ENCODE assay signal across 29 cellular contexts in the genomic region with DNA sequence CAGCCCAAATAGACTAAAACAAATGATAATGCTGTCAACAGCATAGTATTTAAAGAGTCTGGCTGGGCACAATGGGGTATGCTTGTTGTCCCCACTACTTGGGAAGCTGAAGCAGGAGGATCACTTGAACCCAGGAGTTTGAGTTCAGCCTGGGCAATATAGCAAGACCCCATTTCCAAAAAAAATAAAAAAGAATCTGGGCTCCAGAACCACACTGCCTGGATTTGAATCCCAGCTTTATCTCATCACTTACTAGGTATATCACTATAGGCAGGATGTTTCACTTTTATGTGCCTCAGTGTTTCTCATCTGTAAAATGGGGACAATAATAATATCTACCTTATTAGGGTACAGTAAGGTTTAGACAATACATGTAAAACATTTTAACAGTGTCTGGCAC. TPM values are rescaled to one million over a fixed set of nuclear protein-coding genes. Genes with fewer than 3 reads are reported as not detected.
"Had no signal": no experiment of that assay in that cellular context is flagged by ENCODE, and none has a peak within 500 bp of the region (broad histone marks: within the 10 kb centered on the region; RNA-seq: fewer than 3 reads in every experiment).

No MANE protein-coding gene starts in this region.

- H3K27ac ChIP-seq: neutrophil, pancreas, prostate gland, skin epidermis, spleen, stomach, thoracic aorta, thyroid gland, tibial nerve, upper lobe of left lung, vagina had no signal

- H3K36me3 ChIP-seq: neutrophil, pancreas, prostate gland, spleen, stomach, thoracic aorta, thyroid gland, tibial nerve, upper lobe of left lung, vagina had no signal

- H3K4me3 Mint-ChIP-seq: naive thymus-derived CD8-positive, alpha-beta T cell; natural killer cell treated with Interleukin-12 subunit alpha and Interleukin-12 subunit beta and Interleukin-15 and Interleukin-18, amount 100 ng/mL, for 72 hours; nephron progenitor cell; neural crest cell; stimulated activated effector memory CD8-positive, alpha-beta T cell treated with anti-CD3 and anti-CD28 coated beads, Interleukin-12 subunit alpha, Interleukin-12 subunit beta, amount 100 ng/mL, for 72 hours; stimulated activated naive B cell treated with anti-CD40 and anti-IgM and Interleukin-4, amounts not matched to agents 10 μg/mL and 1 μg/mL and 100 μg/mL, for 72 hours; stimulated activated naive CD8-positive, alpha-beta T cell treated with anti-CD3 and anti-CD28 coated beads, Interleukin-15, Interleukin-2, amounts not matched to agents 100 ng/mL and 50 ng/mL, for 24 hours had no signal

- H3K9me3 Mint-ChIP-seq: naive thymus-derived CD8-positive, alpha-beta T cell; natural killer cell treated with Interleukin-12 subunit alpha and Interleukin-12 subunit beta and Interleukin-15 and Interleukin-18, amount 100 ng/mL, for 72 hours; nephron progenitor cell; neural crest cell; stimulated activated effector memory CD8-positive, alpha-beta T cell treated with anti-CD3 and anti-CD28 coated beads, Interleukin-12 subunit alpha, Interleukin-12 subunit beta, amount 100 ng/mL, for 72 hours; stimulated activated naive B cell treated with anti-CD40 and anti-IgM and Interleukin-4, amounts not matched to agents 10 μg/mL and 1 μg/mL and 100 μg/mL, for 72 hours; stimulated activated naive CD8-positive, alpha-beta T cell treated with anti-CD3 and anti-CD28 coated beads, Interleukin-15, Interleukin-2, amounts not matched to agents 100 ng/mL and 50 ng/mL, for 24 hours had no signal

- H3K4me2 ChIP-seq: smooth muscle cell had no signal

- H3K4me3 ChIP-seq: pancreas, prostate gland, skin epidermis, smooth muscle cell, spleen, stomach, thoracic aorta, thyroid gland, tibial nerve, upper lobe of left lung, vagina had no signal

- FAIRE-seq: pancreas, urothelium cell line had no signal

- H3K36me3 Mint-ChIP-seq: naive thymus-derived CD8-positive, alpha-beta T cell; natural killer cell treated with Interleukin-12 subunit alpha and Interleukin-12 subunit beta and Interleukin-15 and Interleukin-18, amount 100 ng/mL, for 72 hours had no signal

- H3K27me3 Mint-ChIP-seq: naive thymus-derived CD8-positive, alpha-beta T cell; natural killer cell treated with Interleukin-12 subunit alpha and Interleukin-12 subunit beta and Interleukin-15 and Interleukin-18, amount 100 ng/mL, for 72 hours; stimulated activated naive B cell treated with anti-CD40 and anti-IgM and Interleukin-4, amounts not matched to agents 10 μg/mL and 1 μg/mL and 100 μg/mL, for 72 hours; stimulated activated naive CD8-positive, alpha-beta T cell treated with anti-CD3 and anti-CD28 coated beads, Interleukin-15, Interleukin-2, amounts not matched to agents 100 ng/mL and 50 ng/mL, for 24 hours had no signal

- H3K9me3 ChIP-seq: neutrophil, pancreas, prostate gland, spleen, stomach, thoracic aorta, thyroid gland, tibial nerve, upper lobe of left lung, vagina had no signal

- DNase-seq: naive thymus-derived CD8-positive, alpha-beta T cell; nephron progenitor cell; nucleus accumbens; pancreas; right cardiac atrium; spleen; stimulated activated CD4-positive, alpha-beta T cell treated with anti-CD3 and anti-CD28 coated beads, Interleukin-12 subunit alpha, Interleukin-12 subunit beta, amount 100 ng/mL, for 4 hours; stimulated activated CD4-positive, alpha-beta T cell treated with anti-CD3 and anti-CD28 coated beads, Interleukin-1b, Interleukin-23, amount 100 ng/mL, for 48 hours; stimulated activated CD4-positive, alpha-beta T cell treated with anti-CD3 and anti-CD28 coated beads, Interleukin-4, amount 100 ng/mL, for 1 hour; stimulated activated naive B cell treated with anti-CD40 and anti-IgM and Interleukin-4, amounts not matched to agents 10 μg/mL and 1 μg/mL and 100 μg/mL, for 72 hours; stimulated activated naive CD4-positive, alpha-beta T cell treated with Interleukin-2 at 50 U/mL for 16 hours; stomach; thyroid gland; trophoblast cell; upper lobe of left lung had no signal

- H3K27ac Mint-ChIP-seq: natural killer cell treated with Interleukin-12 subunit alpha and Interleukin-12 subunit beta and Interleukin-15 and Interleukin-18, amount 100 ng/mL, for 72 hours; nephron progenitor cell; stimulated activated effector memory CD8-positive, alpha-beta T cell treated with anti-CD3 and anti-CD28 coated beads, Interleukin-12 subunit alpha, Interleukin-12 subunit beta, amount 100 ng/mL, for 72 hours; stimulated activated naive B cell treated with anti-CD40 and anti-IgM and Interleukin-4, amounts not matched to agents 10 μg/mL and 1 μg/mL and 100 μg/mL, for 72 hours; stimulated activated naive CD8-positive, alpha-beta T cell treated with anti-CD3 and anti-CD28 coated beads, Interleukin-15, Interleukin-2, amounts not matched to agents 100 ng/mL and 50 ng/mL, for 24 hours had no signal

- H3K4me1 ChIP-seq: prostate gland had no signal

- H3K27me3 ChIP-seq: neutrophil, pancreas, spleen, stomach, thyroid gland, tibial nerve, upper lobe of left lung, vagina had no signal

- ATAC-seq: naive thymus-derived CD8-positive, alpha-beta T cell; natural killer cell treated with Interleukin-12 subunit alpha and Interleukin-12 subunit beta and Interleukin-15 and Interleukin-18, amount 100 ng/mL, for 72 hours; pancreas; right cardiac atrium; sciatic nerve; stimulated activated effector memory CD8-positive, alpha-beta T cell treated with anti-CD3 and anti-CD28 coated beads, Interleukin-12 subunit alpha, Interleukin-12 subunit beta, amount 100 ng/mL, for 72 hours; stimulated activated naive B cell treated with anti-CD40 and anti-IgM and Interleukin-4, amounts not matched to agents 10 μg/mL and 1 μg/mL and 100 μg/mL, for 72 hours had no signal

RNA-seq across cellular contexts. Expression of gene CDKL2, which starts 48.1 kb away (rescaled TPM):
- total RNA-seq: subcutaneous adipose tissue had no signal
